ENCODE assay signal across 12 cellular contexts in genomic region chr5:132364319-132364718, GRCh38. TPM values are rescaled to one million over a fixed set of nuclear protein-coding genes. Genes with fewer than 3 reads are reported as not detected.
A peak's percentile ranks its signal among the peaks of the same experiment; 100 is the strongest.
DNase-seq lines count a peak whose midpoint lies in the region; ATAC-seq, FAIRE-seq and TF ChIP-seq lines count a peak whose summit lies in the region.
"Had no signal": no experiment of that assay in that cellular context is flagged by ENCODE, and none has a peak within 500 bp of the region (broad histone marks: within the 10 kb centered on the region; RNA-seq: fewer than 3 reads in every experiment).

No MANE protein-coding gene starts in this region.

- H3K27ac ChIP-seq in A549: peak overlapping the region; percentile 92 to 94
- H3K27ac ChIP-seq in mesenchymal stem cell (ENCODE audit: low read length, poor library complexity, severe bottlenecking): no peak overlapping the region

- no peak overlapping the region for H2BK15ac ChIP-seq in mesenchymal stem cell (ENCODE audit: low read depth, poor library complexity, severe bottlenecking)

- no peak overlapping the region for H3K4ac ChIP-seq in mesenchymal stem cell (ENCODE audit: low read depth in 1 of 2, low read length in 2 of 2)

- peaks cover 7% of the 10 kb centered on the region; the same call in 1 of the 3 replicates for H3K9me3 ChIP-seq in A549
- no peaks in the 10 kb centered on the region for H3K9me3 ChIP-seq in mesenchymal stem cell (ENCODE audit: control insufficient read depth, low read length)

- peak overlapping the region; percentile 99 for H2AK5ac ChIP-seq in mesenchymal stem cell (ENCODE audit: low read length, severe bottlenecking)

- FAIRE-seq in A549 (lab: Jason Lieb, UNC): peak; percentile 88
- FAIRE-seq: GM12891 had no signal

- DNase-seq in A549 (ENCODE audit: low read depth in 1 of 2, low spot score in 1 of 2): peak; percentile 35 to 87
- peak; percentile 62 for DNase-seq in M059J (ENCODE audit: low read depth)
- peak; percentile 10 for DNase-seq in mesenchymal stem cell
- no peak for DNase-seq in hepatic stellate cell (ENCODE audit: low spot score)
- DNase-seq: activated CD4-positive, alpha-beta T cell treated with anti-CD3 and anti-CD28 coated beads, Interleukin-2, amount 50 U/mL, for 48 hours; NCI-H1436 treated with DMSO at 0.1 percent for 48 hours; SHP77 treated with DMSO at 0.1 percent for 48 hours had no signal

- peaks cover 62% of the 10 kb centered on the region for H3K4me1 ChIP-seq in A549
- peaks cover 10% of the 10 kb centered on the region for H3K4me1 ChIP-seq in mesenchymal stem cell (ENCODE audit: control insufficient read depth, insufficient read depth, low read depth, low read length)

- CTCF ChIA-PET in A549 (lab: Yijun Ruan, JAX): interaction anchor here (1.0 to 2.7 kb wide), 3 partner anchors 11 to 184 kb away, joined by 5 to 9 read pairs (median 9); no protein-coding TSS in a partner anchor

- no peak overlapping the region for H3K14ac ChIP-seq in mesenchymal stem cell (ENCODE audit: low read length in 2 of 2)

- no peak for TF ChIP-seq CTCF in A549 (IDR thresholded peaks at IDR 0.05)

- H3K23ac ChIP-seq in mesenchymal stem cell (ENCODE audit: low read length in 2 of 2): no peak overlapping the region

- 0 out of 5 replicates have a peak, but pooled peaks of 1 of the 2 experiments have one; percentile 25 for TF ChIP-seq RAD21 in A549 (conservative IDR thresholded peaks at IDR 0.05 in 1 of 2, IDR thresholded peaks at IDR 0.05 in 1 of 2)

- H4K8ac ChIP-seq in mesenchymal stem cell (ENCODE audit: low read length): no peak overlapping the region

- no peak overlapping the region for H2BK12ac ChIP-seq in mesenchymal stem cell (ENCODE audit: low read length in 2 of 2)

- peaks cover 0 to 3% of the 10 kb centered on the region in 2 experiments for H3K36me3 ChIP-seq in mesenchymal stem cell (ENCODE audit: control insufficient read depth in 1 of 2, insufficient read depth in 2 of 2, low read depth in 1 of 2, low read length in 2 of 2)

- H3K4me2 ChIP-seq in A549: peak overlapping the region; percentile 81
- H3K4me2 ChIP-seq in mesenchymal stem cell (ENCODE audit: low read length, poor library complexity, severe bottlenecking): no peak overlapping the region

- peaks cover 8% of the 10 kb centered on the region for H3K79me1 ChIP-seq in mesenchymal stem cell (replicated peaks; ENCODE audit: low read length, poor library complexity, severe bottlenecking)

- H2BK120ac ChIP-seq in mesenchymal stem cell (ENCODE audit: low read depth, low read length): no peak overlapping the region

- H3K27me3 ChIP-seq in mesenchymal stem cell (ENCODE audit: control insufficient read depth in 1 of 2, insufficient read depth in 1 of 2, low read length in 2 of 2): no peaks in the 10 kb centered on the region

- 0% methylated on average over 1 of the region's 1 CpG for WGBS in A549 (ENCODE audit: missing lambda C conversion rate)
- WGBS in mesenchymal stem cell: 100% methylated on average over 1 of the region's 1 CpG

- H3K4me3 ChIP-seq in A549: peak overlapping the region; percentile 26; the same call in 2 of the 3 replicates
- H3K4me3 ChIP-seq in mesenchymal stem cell (ENCODE audit: insufficient read depth in 1 of 2, low read depth in 1 of 2, low read length in 2 of 2): no peak overlapping the region

- POLR2A ChIA-PET in A549 (lab: Yijun Ruan, JAX): interaction anchor here (6.7 kb wide), 1 partner anchor 71 kb away, joined by 81 read pairs; the partner anchor contains the start of gene SLC22A4

- H2BK5ac ChIP-seq in mesenchymal stem cell (ENCODE audit: low read depth, low read length, poor library complexity, severe bottlenecking): no peak overlapping the region

- H2AFZ ChIP-seq in mesenchymal stem cell (ENCODE audit: low read depth, low read length): no peak overlapping the region

- H3K9ac ChIP-seq in mesenchymal stem cell (ENCODE audit: low read length): peak overlapping the region; percentile 45

- no peak for TF ChIP-seq POLR2A in A549 (IDR thresholded peaks at IDR 0.05; ENCODE audit: low read length)

- peak; percentile 93 to 94 for TF ChIP-seq EP300 in A549 (IDR thresholded peaks at IDR 0.05)

- ATAC-seq in A549 (peak; percentile 70 to 83), esophagus mucosa (peak; percentile 83), GM18861 (IDR thresholded peaks at IDR 0.05; ENCODE audit: unreplicated experiment) (no peak), HG03571 (IDR thresholded peaks at IDR 0.05; ENCODE audit: unreplicated experiment) (no peak), GM18909 (IDR thresholded peaks at IDR 0.05; ENCODE audit: poor library complexity, unreplicated experiment) (no peak)

- no peak overlapping the region for H4K91ac ChIP-seq in mesenchymal stem cell (ENCODE audit: low read length)

- no peak overlapping the region for H3K18ac ChIP-seq in mesenchymal stem cell (ENCODE audit: low read depth in 1 of 2, low read length in 2 of 2)

TF ChIP-seq in A549, 52 proteins besides CTCF, POLR2A, EP300 and RAD21 (continues in another document):
- no peak for TF ChIP-seq HOXA7 (CRISPR knock-in tag; IDR thresholded peaks at IDR 0.05)
- TF ChIP-seq MYC (IDR thresholded peaks at IDR 0.05; ENCODE audit: borderline replicate concordance, low read length): no peak
- no peak for TF ChIP-seq RFX5 (IDR thresholded peaks at IDR 0.05)
- TF ChIP-seq TP53 (CRISPR knock-in tag; IDR thresholded peaks at IDR 0.05): no peak
- no peak for TF ChIP-seq CBX8 (IDR thresholded peaks at IDR 0.05)
- TF ChIP-seq HOXB13 (CRISPR knock-in tag; IDR thresholded peaks at IDR 0.05; ENCODE audit: low read depth): no peak; the same call in 1 of the 2 replicates
- peak; percentile 82 for TF ChIP-seq JUNB (IDR thresholded peaks at IDR 0.05)
- TF ChIP-seq BHLHE40 (IDR thresholded peaks at IDR 0.05; ENCODE audit: low read depth, low read length): no peak
- TF ChIP-seq SMC3 (IDR thresholded peaks at IDR 0.05): peak; percentile 16; the same call in 2 of the 3 replicates
- TF ChIP-seq ZFP36 (IDR thresholded peaks at IDR 0.05; ENCODE audit: borderline replicate concordance, partially characterized antibody): no peak
- no peak for TF ChIP-seq NR3C1 (IDR thresholded peaks at IDR 0.05)
- TF ChIP-seq, protein P1, sequence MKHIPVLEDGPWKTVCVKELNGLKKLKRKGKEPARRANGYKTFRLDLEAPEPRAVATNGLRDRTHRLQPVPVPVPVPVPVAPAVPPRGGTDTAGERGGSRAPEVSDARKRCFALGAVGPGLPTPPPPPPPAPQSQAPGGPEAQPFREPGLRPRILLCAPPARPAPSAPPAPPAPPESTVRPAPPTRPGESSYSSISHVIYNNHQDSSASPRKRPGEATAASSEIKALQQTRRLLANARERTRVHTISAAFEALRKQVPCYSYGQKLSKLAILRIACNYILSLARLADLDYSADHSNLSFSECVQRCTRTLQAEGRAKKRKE (CRISPR knock-in tag; IDR thresholded peaks at IDR 0.05; ENCODE audit: low read depth): 0 out of 2 replicates have a peak, but pooled peaks have one; percentile 23
- TF ChIP-seq MAX (IDR thresholded peaks at IDR 0.05): peak; percentile 59; the same call in 1 of the 2 replicates
- no peak; the same call in none of the 2 replicates for TF ChIP-seq NFE2L2 (conservative IDR thresholded peaks at IDR 0.05; ENCODE audit: low read length)
- TF ChIP-seq MAFK (IDR thresholded peaks at IDR 0.05; ENCODE audit: partially characterized antibody): peak; percentile 90
- TF ChIP-seq KDM1A (IDR thresholded peaks at IDR 0.05; ENCODE audit: low read depth): no peak
- no peak for TF ChIP-seq ZNF302 (CRISPR knock-in tag; IDR thresholded peaks at IDR 0.05)
- TF ChIP-seq EHMT2 (IDR thresholded peaks at IDR 0.05; ENCODE audit: low read depth): no peak
- TF ChIP-seq, protein P2, sequence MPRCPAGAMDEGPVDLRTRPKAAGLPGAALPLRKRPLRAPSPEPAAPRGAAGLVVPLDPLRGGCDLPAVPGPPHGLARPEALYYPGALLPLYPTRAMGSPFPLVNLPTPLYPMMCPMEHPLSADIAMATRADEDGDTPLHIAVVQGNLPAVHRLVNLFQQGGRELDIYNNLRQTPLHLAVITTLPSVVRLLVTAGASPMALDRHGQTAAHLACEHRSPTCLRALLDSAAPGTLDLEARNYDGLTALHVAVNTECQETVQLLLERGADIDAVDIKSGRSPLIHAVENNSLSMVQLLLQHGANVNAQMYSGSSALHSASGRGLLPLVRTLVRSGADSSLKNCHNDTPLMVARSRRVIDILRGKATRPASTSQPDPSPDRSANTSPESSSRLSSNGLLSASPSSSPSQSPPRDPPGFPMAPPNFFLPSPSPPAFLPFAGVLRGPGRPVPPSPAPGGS (IDR thresholded peaks at IDR 0.05): peak; percentile 79; the same call in 2 of the 3 replicates
- TF ChIP-seq FOSL2 (IDR thresholded peaks at IDR 0.05): peak; percentile 76
- TF ChIP-seq FOSL2 (CRISPR knock-in tag; IDR thresholded peaks at IDR 0.05): peak; percentile 82
- TF ChIP-seq ZSCAN20 (CRISPR knock-in tag; IDR thresholded peaks at IDR 0.05): no peak
- peak; percentile 94 for TF ChIP-seq HES2 (IDR thresholded peaks at IDR 0.05)
- TF ChIP-seq KDM5A (IDR thresholded peaks at IDR 0.05): no peak
- peak; percentile 67; the same call in 1 of the 2 replicates for TF ChIP-seq FOXS1 (CRISPR knock-in tag; IDR thresholded peaks at IDR 0.05)
- TF ChIP-seq PHF8 (IDR thresholded peaks at IDR 0.05; ENCODE audit: borderline replicate concordance, low read depth): no peak
- no peak for TF ChIP-seq FOSB (CRISPR knock-in tag; IDR thresholded peaks at IDR 0.05)

RNA-seq across cellular contexts. Expression of gene SLC22A5, which starts 5.2 kb away (rescaled TPM):
- polyA plus RNA-seq in A549 (2011; rRNA removed) (35.3 and 44.8 TPM in 2 replicates), A549 (2017; fragmentation: RNase III; extraction: RNeasy Plus Mini Kit Qiagen cat#74134 plus additional on column Dnase treatment) (27.4 to 33.2 TPM (median 28.4 TPM) in 3 replicates)
- polyA plus RNA-seq in A549 (2012; cell fraction: cytosol; rRNA removed): 28.3 and 41.2 TPM in 2 replicates
- polyA plus RNA-seq in A549 (2012; cell fraction: nucleus; rRNA removed): 102 and 117 TPM in 2 replicates
- polyA minus RNA-seq in A549 (2011; rRNA and poly(A)+ RNA removed): 69.1 and 93.8 TPM in 2 replicates
- 3.7 and 4.5 TPM in 2 replicates for total RNA-seq in M059J (2014; rRNA removed; shearing (Covaris generic))
- 2.7 TPM for total RNA-seq in esophagus mucosa
- 1.7 TPM for polyA plus RNA-seq in mesenchymal stem cell (2013, experiment 1 of 2)
- 1.7 TPM for polyA plus RNA-seq in mesenchymal stem cell (2013, experiment 2 of 2)

Comparison
In these comparisons a context has a peak if more than half of its experiments do, and no peak if none do; other contexts are left out.
1. ATAC-seq: peak in A549 (2 of 2) and esophagus mucosa (single experiment); none in GM18861 (single experiment), HG03571 (single experiment) and GM18909 (single experiment).